Comparison of ENCODE assay signal across 10 cellular contexts in the genomic region with DNA sequence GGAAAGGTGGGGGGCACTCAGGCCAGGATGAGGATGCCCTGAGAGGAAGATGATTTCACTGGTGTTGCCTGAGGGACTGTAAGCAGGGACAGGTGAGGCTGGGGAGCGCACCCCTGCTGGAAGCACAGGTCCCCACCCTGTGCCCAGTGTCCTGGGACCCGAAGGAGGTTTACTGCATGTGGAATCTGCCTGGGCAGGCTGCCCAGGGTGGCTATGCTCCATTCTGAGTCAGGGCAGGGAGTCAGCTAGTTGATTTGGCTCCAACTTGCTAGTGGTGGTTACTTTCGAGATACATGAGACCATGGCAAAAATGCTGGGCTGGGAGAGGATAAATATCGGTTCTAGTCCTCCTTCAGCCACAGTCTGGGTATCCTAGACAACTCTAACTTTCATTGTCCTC. TPM values are rescaled to one million over a fixed set of nuclear protein-coding genes. Genes with fewer than 3 reads are reported as not detected.
DNase-seq lines count a peak whose midpoint lies in the region; ATAC-seq, FAIRE-seq and TF ChIP-seq lines count a peak whose summit lies in the region.
"Had no signal": no experiment of that assay in that cellular context is flagged by ENCODE, and none has a peak within 500 bp of the region (broad histone marks: within the 10 kb centered on the region; RNA-seq: fewer than 3 reads in every experiment).

No MANE protein-coding gene starts in this region.

- H3K79me2 ChIP-seq in PC-3 (ENCODE audit: low read length), result no peaks in the 10 kb centered on the region

- no peak overlapping the region for H3K4me3 Mint-ChIP-seq in activated T-helper 2 cell treated with anti-CD3 and anti-CD28 coated beads, Interferon-gamma antibody, Interleukin-2, Interleukin-4, amounts not matched to agents 10 μg/mL and 5 μg/mL and 100 μg/mL, durations not matched to agents 14 hours and 24 hours and 36 hours (ENCODE audit: low read depth)

- DNase-seq in ACHN, result peak; percentile 60
- peak; percentile 94 for DNase-seq in PC-3
- DNase-seq in esophagus squamous epithelium (lab: John Stamatoyannopoulos, UW), result no peak
- DNase-seq in small intestine, result no peak
- DNase-seq in SIG-M5 (lab: John Stamatoyannopoulos, UW), result no peak
- no peak for DNase-seq in activated T-helper 2 cell treated with anti-CD3 and anti-CD28 coated beads, Interferon-gamma antibody, Interleukin-2, Interleukin-4, amounts not matched to agents 10 μg/mL and 5 μg/mL and 100 μg/mL, durations not matched to agents 14 hours and 24 hours and 36 hours (ENCODE audit: low spot score)
- DNase-seq in NCI-H526 (lab: John Stamatoyannopoulos, UW), result no peak
- DNase-seq: activated CD4-positive, alpha-beta T cell treated with anti-CD3 and anti-CD28 coated beads for 4 hours; amygdala had no signal

- H2AFZ ChIP-seq in PC-3 (ENCODE audit: low read length), result peak overlapping the region; percentile 12; the same call in 1 of the 2 replicates

- no peaks in the 10 kb centered on the region for H3K9me3 ChIP-seq in PC-3 (ENCODE audit: low read length)
- no peaks in the 10 kb centered on the region for H3K9me3 ChIP-seq in esophagus squamous epithelium
- no peaks in the 10 kb centered on the region for H3K9me3 ChIP-seq in neutrophil
- H3K9me3 ChIP-seq in small intestine (ENCODE audit: control insufficient read depth, low read depth), result no peaks in the 10 kb centered on the region

- peaks cover 40% of the 10 kb centered on the region for H3K27me3 Mint-ChIP-seq in activated T-helper 2 cell treated with anti-CD3 and anti-CD28 coated beads, Interferon-gamma antibody, Interleukin-2, Interleukin-4, amounts not matched to agents 10 μg/mL and 5 μg/mL and 100 μg/mL, durations not matched to agents 14 hours and 24 hours and 36 hours (ENCODE audit: low read depth)

- H3K27ac Mint-ChIP-seq in activated T-helper 2 cell treated with anti-CD3 and anti-CD28 coated beads, Interferon-gamma antibody, Interleukin-2, Interleukin-4, amounts not matched to agents 10 μg/mL and 5 μg/mL and 100 μg/mL, durations not matched to agents 14 hours and 24 hours and 36 hours, result no peak overlapping the region

- TF ChIP-seq POLR2A in esophagus squamous epithelium (IDR thresholded peaks at IDR 0.05), result no peak

- in situ Hi-C loops in ACHN (cut with HindIII; ENCODE audit: low pct_ligation_motif_present, low pct_unique_long_range_greater_than_20kb, low sequenced_read_pairs), result no loop called here

- no peak for FAIRE-seq in small intestine (lab: Jason Lieb, UNC)

- no peaks in the 10 kb centered on the region for H3K36me3 ChIP-seq in PC-3 (ENCODE audit: low read depth, low read length)
- peaks cover 0 to 24% (median 0%) of the 10 kb centered on the region in 3 donors for H3K36me3 ChIP-seq in esophagus squamous epithelium
- H3K36me3 ChIP-seq in neutrophil, result no peaks in the 10 kb centered on the region
- no peaks in the 10 kb centered on the region for H3K36me3 ChIP-seq in small intestine (ENCODE audit: control insufficient read depth in 2 of 2, insufficient read depth in 2 of 2, low read length in 2 of 2)

- WGBS in esophagus squamous epithelium, 2 donors, result 29 to 41% methylated on average over 4 of the region's 4 CpGs
- WGBS in small intestine, 3 donors, result 61 to 72% (median 66%) methylated on average over 4 of the region's 4 CpGs

- CTCF ChIA-PET in PC-3 (lab: Charles Lee), result interaction anchor here (1.1 kb wide), 1 partner anchor 11 kb away, joined by 4 read pairs; no protein-coding TSS in a partner anchor

- intact Hi-C loops in PC-3 (cut with micrococcal nuclease), result loop anchor here (2.0 kb wide), 1 partner anchor 56 kb away; no protein-coding TSS in a partner anchor
- intact Hi-C loops in esophagus squamous epithelium (cut with DNase I), result loop anchor here (10.0 kb wide), 3 partner anchors 110 to 540 kb away; no protein-coding TSS in a partner anchor
- intact Hi-C loops in activated T-helper 2 cell treated with anti-CD3 and anti-CD28 coated beads, Interferon-gamma antibody, Interleukin-2, Interleukin-4, amounts not matched to agents 10 μg/mL and 5 μg/mL and 100 μg/mL, durations not matched to agents 14 hours and 24 hours and 36 hours (cut with micrococcal nuclease), result loop anchor here (10.0 kb wide), 1 partner anchor 540 kb away; no protein-coding TSS in a partner anchor

- TF ChIP-seq CTCF in PC-3 (conservative IDR thresholded peaks at IDR 0.05; ENCODE audit: low read depth, low read length) (no peak), esophagus squamous epithelium (IDR thresholded peaks at IDR 0.05) (no peak), neutrophil (IDR thresholded peaks at IDR 0.05) (no peak)

- H3F3A ChIP-seq in PC-3 (ENCODE audit: low read length, unreplicated experiment), result no peaks in the 10 kb centered on the region

- peak overlapping the region; percentile 84 for H3K27ac ChIP-seq in PC-3 (ENCODE audit: low read length)
- H3K27ac ChIP-seq in esophagus squamous epithelium, result peak overlapping the region; percentile 75 to 89 (median 79)
- H3K27ac ChIP-seq in neutrophil, result no peak overlapping the region
- no peak overlapping the region for H3K27ac ChIP-seq in small intestine (ENCODE audit: low read depth in 1 of 2, low read length in 1 of 2)

- peak overlapping the region; percentile 64; the same call in 1 of the 2 replicates for H3K9ac ChIP-seq in PC-3 (ENCODE audit: low read length)

- H4K20me1 ChIP-seq in PC-3 (ENCODE audit: low read length), result no peaks in the 10 kb centered on the region

- BruUV-seq in PC-3 (replicated peaks; lab: Mats Ljungman, UMichigan), result no TSS peak

- no peaks in the 10 kb centered on the region for H3K27me3 ChIP-seq in PC-3 (ENCODE audit: low read length)
- no peaks in the 10 kb centered on the region for H3K27me3 ChIP-seq in esophagus squamous epithelium
- peaks cover 37% of the 10 kb centered on the region for H3K27me3 ChIP-seq in neutrophil
- no peaks in the 10 kb centered on the region for H3K27me3 ChIP-seq in small intestine (ENCODE audit: control insufficient read depth in 2 of 2, insufficient read depth in 2 of 2, low read length in 2 of 2)

- H3K4me1 Mint-ChIP-seq in activated T-helper 2 cell treated with anti-CD3 and anti-CD28 coated beads, Interferon-gamma antibody, Interleukin-2, Interleukin-4, amounts not matched to agents 10 μg/mL and 5 μg/mL and 100 μg/mL, durations not matched to agents 14 hours and 24 hours and 36 hours (ENCODE audit: low read depth), result peaks cover 7% of the 10 kb centered on the region

- H3K36me3 Mint-ChIP-seq in activated T-helper 2 cell treated with anti-CD3 and anti-CD28 coated beads, Interferon-gamma antibody, Interleukin-2, Interleukin-4, amounts not matched to agents 10 μg/mL and 5 μg/mL and 100 μg/mL, durations not matched to agents 14 hours and 24 hours and 36 hours (ENCODE audit: low read depth), result no peaks in the 10 kb centered on the region

- H3K4me1 ChIP-seq in PC-3 (ENCODE audit: insufficient read depth, low read length) (peaks cover 29% of the 10 kb centered on the region), esophagus squamous epithelium (peaks cover 33 to 57% (median 41%) of the 10 kb centered on the region in 3 donors), neutrophil (ENCODE audit: control insufficient read depth in 1 of 2, insufficient read depth in 1 of 2, low read depth in 1 of 2, low read length in 1 of 2) (peaks cover 45 to 78% of the 10 kb centered on the region in 2 experiments), small intestine (ENCODE audit: control insufficient read depth in 2 of 2, insufficient read depth in 1 of 2, low read depth in 1 of 2, low read length in 1 of 2) (no peaks in the 10 kb centered on the region)

- H3K4me3 ChIP-seq in PC-3 (ENCODE audit: low read length), result peak overlapping the region; percentile 62; the same call in 1 of the 2 replicates
- no peak overlapping the region for H3K4me3 ChIP-seq in esophagus squamous epithelium
- H3K4me3 ChIP-seq in neutrophil (ENCODE audit: low read depth in 1 of 2, low read length in 1 of 2), result peak overlapping the region; percentile 66 to 70
- no peak overlapping the region for H3K4me3 ChIP-seq in small intestine (ENCODE audit: low read depth in 1 of 2, low read length in 2 of 2)

- ATAC-seq in PC-3, result peak; percentile 64

- H3K9me2 ChIP-seq in PC-3 (replicated peaks; ENCODE audit: low read length), result no peaks in the 10 kb centered on the region

- H3K9me3 Mint-ChIP-seq in activated T-helper 2 cell treated with anti-CD3 and anti-CD28 coated beads, Interferon-gamma antibody, Interleukin-2, Interleukin-4, amounts not matched to agents 10 μg/mL and 5 μg/mL and 100 μg/mL, durations not matched to agents 14 hours and 24 hours and 36 hours, result no peaks in the 10 kb centered on the region

- H3K4me2 ChIP-seq in PC-3 (ENCODE audit: low read length), result peak overlapping the region; percentile 90

- POLR2A ChIA-PET in PC-3 (lab: Charles Lee; ENCODE audit: unreplicated experiment), result no interaction called here

RNA-seq across cellular contexts. Expression of a gene that starts 7.9 kb away (rescaled TPM):
- total RNA-seq in PC-3 (2014; rRNA removed) (0.46 and 1.2 TPM in 2 replicates), esophagus squamous epithelium (1 to 10 TPM; 5.1 to 9.3 (median 9.2) TPM)
- 1 to 10 TPM in 1 of 3 donors, not detected in 2; 1.8 TPM for polyA plus RNA-seq in small intestine
- 0.34 and 0.41 TPM in 2 replicates for total RNA-seq in activated T-helper 2 cell treated with anti-CD3 and anti-CD28 coated beads, Interferon-gamma antibody, Interleukin-2, Interleukin-4, amounts not matched to agents 10 μg/mL and 5 μg/mL and 100 μg/mL, durations not matched to agents 14 hours and 24 hours and 36 hours

Comparison
In these comparisons a context has a peak if more than half of its experiments do, and no peak if none do; other contexts are left out.
1. DNase-seq: peak in ACHN (single experiment) and PC-3 (single experiment); none in esophagus squamous epithelium (single experiment), small intestine (single experiment), SIG-M5 (single experiment), activated T-helper 2 cell treated with anti-CD3 and anti-CD28 coated beads, Interferon-gamma antibody, Interleukin-2, Interleukin-4, amounts not matched to agents 10 μg/mL and 5 μg/mL and 100 μg/mL, durations not matched to agents 14 hours and 24 hours and 36 hours (single experiment) and NCI-H526 (0 of 2).
2. H3K27ac ChIP-seq: peak in PC-3 (single experiment) and esophagus squamous epithelium (4 of 4); none in neutrophil (single experiment) and small intestine (0 of 2).
3. H3K4me3 ChIP-seq: peak in PC-3 (single experiment) and neutrophil (2 of 2); none in esophagus squamous epithelium (0 of 4) and small intestine (0 of 2).